9 cellular contexts compared by ENCODE assay signal in the genomic region with DNA sequence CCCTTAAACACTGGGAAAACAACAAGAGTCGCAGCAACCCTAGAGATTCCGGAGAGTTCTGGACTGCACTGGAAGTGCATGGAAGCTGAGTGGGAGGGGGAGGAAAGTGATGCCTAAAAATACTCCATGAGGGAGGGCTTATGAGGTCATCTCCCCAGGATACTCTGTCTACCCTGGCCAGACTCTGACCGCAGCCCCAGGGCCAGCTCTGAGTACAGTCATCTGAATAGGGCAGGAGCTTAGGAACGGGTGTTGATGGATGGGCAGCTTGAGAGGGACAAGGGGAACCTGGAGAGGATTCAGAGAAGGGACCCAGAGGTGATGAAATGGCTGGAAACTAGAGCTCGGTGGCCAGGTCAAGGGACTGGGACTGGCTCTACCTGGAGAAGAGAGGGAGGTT.
A peak's percentile ranks its signal among the peaks of the same experiment; 100 is the strongest.
DNase-seq lines count a peak whose midpoint lies in the region; ATAC-seq, FAIRE-seq and TF ChIP-seq lines count a peak whose summit lies in the region.
"Had no signal": no experiment of that assay in that cellular context is flagged by ENCODE, and none has a peak within 500 bp of the region (broad histone marks: within the 10 kb centered on the region; RNA-seq: fewer than 3 reads in every experiment).

No MANE protein-coding gene starts in this region.

- POLR2A ChIA-PET in H1 (lab: Charles Lee; ENCODE audit: partially characterized antibody): interaction anchor here (1.6 to 2.5 kb wide), 2 partner anchors 8 to 266 kb away, joined by 3 to 12 read pairs; no protein-coding TSS in a partner anchor

- no peak overlapping the region for H3K4me3 ChIP-seq in MG63
- H3K4me3 ChIP-seq in H1 (ENCODE audit: extremely low read depth in 1 of 4, insufficient read depth in 2 of 4, low read depth in 3 of 4, low read length in 4 of 4): no peak overlapping the region
- H3K4me3 ChIP-seq in mesenchymal stem cell (ENCODE audit: insufficient read depth in 1 of 2, low read depth in 1 of 2, low read length in 2 of 2): peak overlapping the region in 1 of 2 experiments; percentile 55

- H3K4me2 ChIP-seq in H1 (ENCODE audit: insufficient read depth in 1 of 2, low read depth in 2 of 2, low read length in 2 of 2) (no peak overlapping the region), mesenchymal stem cell (ENCODE audit: low read length, poor library complexity, severe bottlenecking) (peak overlapping the region; percentile 19)
- H3K4me2 ChIP-seq: KMS-11 had no signal

- WGBS in H1 (ENCODE audit: extremely low coverage in 1 of 2, insufficient coverage in 1 of 2, insufficient read length in 1 of 2, insufficient replicate concordance in 2 of 2, low coverage in 1 of 2, low lambda C conversion rate in 2 of 2, missing lambda C conversion rate in 1 of 2), 2 experiments: 84% methylated on average over 5 of the region's 5 CpGs; no CpG with 5 or more reads in 1 of the 2 experiments
- 24% methylated on average over 5 of the region's 5 CpGs for WGBS in mesenchymal stem cell

- H3K36me3 ChIP-seq in MG63 (no peaks in the 10 kb centered on the region), H1 (ENCODE audit: control insufficient read depth in 2 of 4, insufficient read depth in 4 of 4, low read length in 3 of 4) (no peaks in the 10 kb centered on the region), mesenchymal stem cell (ENCODE audit: control insufficient read depth in 1 of 2, insufficient read depth in 2 of 2, low read depth in 1 of 2, low read length in 2 of 2) (no peaks in the 10 kb centered on the region)

- peaks cover 9% of the 10 kb centered on the region for H3K9me3 ChIP-seq in MG63
- no peaks in the 10 kb centered on the region for H3K9me3 ChIP-seq in H1 (ENCODE audit: insufficient read depth in 2 of 2, low read depth in 1 of 2, low read length in 1 of 2)
- no peaks in the 10 kb centered on the region for H3K9me3 ChIP-seq in mesenchymal stem cell (ENCODE audit: control insufficient read depth, low read length)

- no peak overlapping the region for H2BK15ac ChIP-seq in H1 (ENCODE audit: low read length)
- peak overlapping the region; percentile 86 for H2BK15ac ChIP-seq in mesenchymal stem cell (ENCODE audit: low read depth, poor library complexity, severe bottlenecking)

- no peaks in the 10 kb centered on the region for H3K23me2 ChIP-seq in H1 (ENCODE audit: low read depth, low read length)

- H2AFZ ChIP-seq in H1 (ENCODE audit: low read length) (no peak overlapping the region), mesenchymal stem cell (ENCODE audit: low read depth, low read length) (no peak overlapping the region)

- H3K27me3 ChIP-seq in MG63 (no peaks in the 10 kb centered on the region), H1 (replicated peaks in 1 of 4; ENCODE audit: control insufficient read depth in 3 of 4, extremely low read depth in 1 of 4, insufficient read depth in 3 of 4, low read length in 3 of 4) (no peaks in the 10 kb centered on the region), mesenchymal stem cell (ENCODE audit: control insufficient read depth in 1 of 2, insufficient read depth in 1 of 2, low read length in 2 of 2) (no peaks in the 10 kb centered on the region)

- H3K79me2 ChIP-seq in H1 (ENCODE audit: control insufficient read depth in 1 of 2, insufficient read depth in 2 of 2, low read length in 2 of 2): no peaks in the 10 kb centered on the region

- TF ChIP-seq CTCF in H1 (IDR thresholded peaks at IDR 0.05; ENCODE audit: control extremely low read depth in 1 of 3, insufficient read depth in 1 of 3, low read depth in 1 of 3, low read length in 3 of 3): no peak

- H2BK5ac ChIP-seq in H1 (ENCODE audit: low read depth, low read length) (no peak overlapping the region), mesenchymal stem cell (ENCODE audit: low read depth, low read length, poor library complexity, severe bottlenecking) (peak overlapping the region; percentile 83)

- H4K8ac ChIP-seq in H1 (ENCODE audit: extremely low read depth, insufficient read depth, low read length) (no peak overlapping the region), mesenchymal stem cell (ENCODE audit: low read length) (peak overlapping the region; percentile 28)

- H3K4me1 ChIP-seq in H1 (replicated peaks in 1 of 4; ENCODE audit: control insufficient read depth in 3 of 4, insufficient read depth in 4 of 4, low read length in 3 of 4) (peaks cover 0 to 3% (median 1%) of the 10 kb centered on the region in 4 experiments; a peak in 4 of 7 replicates), mesenchymal stem cell (ENCODE audit: control insufficient read depth, insufficient read depth, low read depth, low read length) (peaks cover 20% of the 10 kb centered on the region)

- peak; percentile 98 for DNase-seq in A172 (ENCODE audit: low spot score)
- DNase-seq in MG63: peak; percentile 94
- no peak for DNase-seq in H1 (ENCODE audit: low read depth in 1 of 2, low spot score in 2 of 2)
- peak; percentile 98 for DNase-seq in mesenchymal stem cell
- DNase-seq in DMS79 treated with DMSO at 0.1 percent for 48 hours (lab: John Stamatoyannopoulos, UW): no peak
- no peak for DNase-seq in activated T-cell treated with anti-CD3 and anti-CD28 coated beads, Interleukin-2, amount 50 U/mL, for 1 hour
- no peak for DNase-seq in cerebellum (ENCODE audit: low spot score)

- no peak for FAIRE-seq in H1 (lab: Jason Lieb, UNC)

- no peak for ATAC-seq in GM21737 (IDR thresholded peaks at IDR 0.05; ENCODE audit: unreplicated experiment)

- 0 out of 2 replicates have a peak overlapping the region, but pooled peaks have one; percentile 33 for H2BK12ac ChIP-seq in H1 (ENCODE audit: low read depth, low read length)
- peak overlapping the region; percentile 28 to 46 for H2BK12ac ChIP-seq in mesenchymal stem cell (ENCODE audit: low read length in 2 of 2)

- no peak overlapping the region for H2BK120ac ChIP-seq in H1 (replicated peaks; ENCODE audit: low read depth, low read length)
- no peak overlapping the region for H2BK120ac ChIP-seq in mesenchymal stem cell (ENCODE audit: low read depth, low read length)

- H4K91ac ChIP-seq in H1 (replicated peaks; ENCODE audit: insufficient read length, low read length) (no peak overlapping the region), mesenchymal stem cell (ENCODE audit: low read length) (peak overlapping the region; percentile 70)

- H4K20me1 ChIP-seq in H1 (replicated peaks in 1 of 2; ENCODE audit: control insufficient read depth in 1 of 2, insufficient read depth in 2 of 2, low read length in 2 of 2): no peaks in the 10 kb centered on the region

- H3K79me1 ChIP-seq in H1 (ENCODE audit: low read depth, low read length) (no peaks in the 10 kb centered on the region), mesenchymal stem cell (replicated peaks; ENCODE audit: low read length, poor library complexity, severe bottlenecking) (no peaks in the 10 kb centered on the region)

- TF ChIP-seq POLR2A in H1 (IDR thresholded peaks at IDR 0.05; ENCODE audit: control extremely low read depth in 1 of 2, low read depth in 2 of 2, low read length in 2 of 2): no peak

- H2AK5ac ChIP-seq in H1 (ENCODE audit: low read depth, low read length) (no peak overlapping the region), mesenchymal stem cell (ENCODE audit: low read length, severe bottlenecking) (peak overlapping the region; percentile 67)

- H3K27ac ChIP-seq in H1 (ENCODE audit: low read depth, low read length) (no peak overlapping the region), mesenchymal stem cell (ENCODE audit: low read length, poor library complexity, severe bottlenecking) (peak overlapping the region; percentile 93)
- H3K27ac ChIP-seq: KMS-11 had no signal

- H3K23ac ChIP-seq in H1 (ENCODE audit: insufficient read length): no peak overlapping the region
- no peak overlapping the region for H3K23ac ChIP-seq in mesenchymal stem cell (ENCODE audit: low read length in 2 of 2)

- no peak for TF ChIP-seq RAD21 in H1 (IDR thresholded peaks at IDR 0.05 in 1 of 2, conservative IDR thresholded peaks at IDR 0.05 in 1 of 2; ENCODE audit: low read depth in 2 of 2, low read length in 2 of 2)

- no peak overlapping the region for H3K18ac ChIP-seq in H1 (ENCODE audit: extremely low read depth, low read length)
- peak overlapping the region; percentile 52 to 91 for H3K18ac ChIP-seq in mesenchymal stem cell (ENCODE audit: low read depth in 1 of 2, low read length in 2 of 2)

- H3K4ac ChIP-seq in H1 (replicated peaks; ENCODE audit: insufficient read length, low read depth, low read length) (no peak overlapping the region), mesenchymal stem cell (ENCODE audit: low read depth in 1 of 2, low read length in 2 of 2) (peak overlapping the region; percentile 57 to 59)

- no peak overlapping the region for H3K56ac ChIP-seq in H1 (replicated peaks; ENCODE audit: insufficient read length, low read depth, low read length)

- TF ChIP-seq EP300 in H1 (IDR thresholded peaks at IDR 0.05; ENCODE audit: borderline replicate concordance in 1 of 2, low read depth in 2 of 2, low read length in 2 of 2): no peak

- H3K14ac ChIP-seq in H1 (ENCODE audit: insufficient read length) (no peak overlapping the region), mesenchymal stem cell (ENCODE audit: low read length in 2 of 2) (peak overlapping the region in 1 of 2 experiments; percentile 31)

- CTCF ChIA-PET in H1 (lab: Charles Lee; ENCODE audit: partially characterized antibody): interaction anchor here (0.6 to 3.6 kb wide), 23 partner anchors 8 to 1011 kb away, joined by 3 to 32 read pairs (median 3); a partner anchor contains a TSS

- no peak overlapping the region for H4K5ac ChIP-seq in H1 (ENCODE audit: insufficient read length, low read depth, low read length)

- H2BK20ac ChIP-seq in H1 (ENCODE audit: low read length): no peak overlapping the region; the same call in 1 of the 2 replicates

- H3K9ac ChIP-seq in H1 (replicated peaks in 1 of 4; ENCODE audit: extremely low read depth in 1 of 4, low read depth in 3 of 4, low read length in 3 of 4) (no peak overlapping the region), mesenchymal stem cell (ENCODE audit: low read length) (peak overlapping the region; percentile 89)
- H3K9ac ChIP-seq: KMS-11 had no signal

TF ChIP-seq in H1, 55 proteins besides CTCF, POLR2A, EP300 and RAD21 (continues in another document):
- TF ChIP-seq RNF2 (IDR thresholded peaks at IDR 0.05; ENCODE audit: borderline replicate concordance, low read depth, low read length, missing control alignments, poor library complexity, severe bottlenecking) (no peak), FOSL1 (IDR thresholded peaks at IDR 0.05; ENCODE audit: insufficient read depth, low read depth, low read length) (no peak), KDM5A (IDR thresholded peaks at IDR 0.05; ENCODE audit: low read length) (no peak), CHD2 (IDR thresholded peaks at IDR 0.05; ENCODE audit: low read length) (no peak), ASH2L (IDR thresholded peaks at IDR 0.05; ENCODE audit: low read length) (no peak), POLR2AphosphoS5 (IDR thresholded peaks at IDR 0.05; ENCODE audit: low read depth, low read length) (no peak), TEAD4 (IDR thresholded peaks at IDR 0.05; ENCODE audit: low read depth, low read length) (no peak)
- TF ChIP-seq, protein P1, sequence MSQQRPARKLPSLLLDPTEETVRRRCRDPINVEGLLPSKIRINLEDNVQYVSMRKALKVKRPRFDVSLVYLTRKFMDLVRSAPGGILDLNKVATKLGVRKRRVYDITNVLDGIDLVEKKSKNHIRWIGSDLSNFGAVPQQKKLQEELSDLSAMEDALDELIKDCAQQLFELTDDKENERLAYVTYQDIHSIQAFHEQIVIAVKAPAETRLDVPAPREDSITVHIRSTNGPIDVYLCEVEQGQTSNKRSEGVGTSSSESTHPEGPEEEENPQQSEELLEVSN (IDR thresholded peaks at IDR 0.05): no peak

Comparison
In these comparisons a context has a peak if more than half of its experiments do, and no peak if none do; other contexts are left out.
1. DNase-seq: peak in A172 (single experiment), MG63 (single experiment) and mesenchymal stem cell (single experiment); none in H1 (0 of 2), DMS79 treated with DMSO at 0.1 percent for 48 hours (single experiment), activated T-cell treated with anti-CD3 and anti-CD28 coated beads, Interleukin-2, amount 50 U/mL, for 1 hour (single experiment) and cerebellum (single experiment).